In genomic region chr10:58393317-58393716, GRCh38 we compare ENCODE assay signal across 19 cellular contexts. TPM values are rescaled to one million over a fixed set of nuclear protein-coding genes. Genes with fewer than 3 reads are reported as not detected.
A peak's percentile ranks its signal among the peaks of the same experiment; 100 is the strongest.
DNase-seq lines count a peak whose midpoint lies in the region; ATAC-seq, FAIRE-seq and TF ChIP-seq lines count a peak whose summit lies in the region.
"Had no signal": no experiment of that assay in that cellular context is flagged by ENCODE, and none has a peak within 500 bp of the region (broad histone marks: within the 10 kb centered on the region; RNA-seq: fewer than 3 reads in every experiment).

No MANE protein-coding gene starts in this region.

- no peak for FAIRE-seq in small intestine (lab: Jason Lieb, UNC)

- H3K9me3 ChIP-seq in adipocyte (ENCODE audit: control insufficient read depth, low read length) (no peaks in the 10 kb centered on the region), small intestine (ENCODE audit: control insufficient read depth, low read depth) (no peaks in the 10 kb centered on the region)
- H3K9me3 ChIP-seq: ovary, tibial artery had no signal

- H3K9ac ChIP-seq in adipocyte (ENCODE audit: low read length) = no peak overlapping the region

- H3K4me1 Mint-ChIP-seq in activated naive CD8-positive, alpha-beta T cell (ENCODE audit: low read depth) = peaks cover 34% of the 10 kb centered on the region
- peaks cover 25% of the 10 kb centered on the region for H3K4me1 Mint-ChIP-seq in activated naive CD8-positive, alpha-beta T cell treated with anti-CD3 and anti-CD28 coated beads, Interleukin-2, amount 50 U/mL, for 24 hours

- H3K27me3 ChIP-seq in adipocyte (replicated peaks; ENCODE audit: control insufficient read depth, insufficient read depth, low read length) (no peaks in the 10 kb centered on the region), foreskin keratinocyte (no peaks in the 10 kb centered on the region), small intestine (ENCODE audit: control insufficient read depth in 2 of 2, insufficient read depth in 2 of 2, low read length in 2 of 2) (no peaks in the 10 kb centered on the region)
- H3K27me3 ChIP-seq: cardiac muscle cell, ovary, tibial artery had no signal

- peak; percentile 36 for TF ChIP-seq CTCF in foreskin keratinocyte (conservative IDR thresholded peaks at IDR 0.05)

- no peaks in the 10 kb centered on the region for H3K4me1 ChIP-seq in adipocyte (ENCODE audit: control insufficient read depth, insufficient read depth, low read length)
- no peaks in the 10 kb centered on the region for H3K4me1 ChIP-seq in foreskin keratinocyte
- no peaks in the 10 kb centered on the region for H3K4me1 ChIP-seq in small intestine (ENCODE audit: control insufficient read depth in 2 of 2, insufficient read depth in 1 of 2, low read depth in 1 of 2, low read length in 1 of 2)
- H3K4me1 ChIP-seq: tibial artery had no signal

- 68 to 83% (median 82%) methylated on average over 2 of the region's 2 CpGs for WGBS in small intestine, 3 donors

- no peak for DNase-seq in activated naive CD8-positive, alpha-beta T cell treated with anti-CD3 and anti-CD28 coated beads, Interleukin-2, amount 50 U/mL, for 24 hours
- peak; percentile 9 for DNase-seq in adipocyte (ENCODE audit: low read depth)
- no peak for DNase-seq in foreskin keratinocyte
- DNase-seq in small intestine = no peak
- DNase-seq in NCI-H146 (lab: John Stamatoyannopoulos, UW) = no peak
- no peak for DNase-seq in germinal center (ENCODE audit: low spot score)
- DNase-seq in NCI-H1092 treated with DMSO at 0.1 percent for 48 hours (lab: John Stamatoyannopoulos, UW) = no peak
- DNase-seq: activated CD4-positive, alpha-beta T cell treated with anti-CD3 and anti-CD28 coated beads, Interleukin-2, amount 10 ng/mL, durations not matched to agents 7 days and 5 days; kidney glomerular epithelial cell; NCI-H1417; NCI-H2227 treated with DMSO at 0.1 percent for 48 hours; ovary; SIG-M5; T1000; tibial artery had no signal

- H3K36me3 ChIP-seq in adipocyte (ENCODE audit: control insufficient read depth, insufficient read depth, low read length, severe bottlenecking) (peaks cover 57% of the 10 kb centered on the region), small intestine (ENCODE audit: control insufficient read depth in 2 of 2, insufficient read depth in 2 of 2, low read length in 2 of 2) (peaks cover 0 to 7% of the 10 kb centered on the region in 2 donors)
- H3K36me3 ChIP-seq: ovary had no signal

- no peak overlapping the region for H3K4me3 Mint-ChIP-seq in activated naive CD8-positive, alpha-beta T cell
- H3K4me3 Mint-ChIP-seq in activated naive CD8-positive, alpha-beta T cell treated with anti-CD3 and anti-CD28 coated beads, Interleukin-2, amount 50 U/mL, for 24 hours = no peak overlapping the region
- H3K4me3 Mint-ChIP-seq: activated CD4-positive, alpha-beta T cell treated with anti-CD3 and anti-CD28 coated beads, Interleukin-2, amount 10 ng/mL, durations not matched to agents 7 days and 5 days had no signal

- no peaks in the 10 kb centered on the region for H3K9me3 Mint-ChIP-seq in activated naive CD8-positive, alpha-beta T cell (ENCODE audit: low read depth)
- no peaks in the 10 kb centered on the region for H3K9me3 Mint-ChIP-seq in activated naive CD8-positive, alpha-beta T cell treated with anti-CD3 and anti-CD28 coated beads, Interleukin-2, amount 50 U/mL, for 24 hours
- H3K9me3 Mint-ChIP-seq: activated CD4-positive, alpha-beta T cell treated with anti-CD3 and anti-CD28 coated beads, Interleukin-2, amount 10 ng/mL, durations not matched to agents 7 days and 5 days; activated naive CD4-positive, alpha-beta T cell treated with anti-CD3 and anti-CD28 coated beads, Interleukin-2, amount 50 U/mL, for 72 hours had no signal

- ATAC-seq in activated naive CD8-positive, alpha-beta T cell treated with anti-CD3 and anti-CD28 coated beads, Interleukin-2, amount 50 U/mL, for 24 hours = no peak
- ATAC-seq in foreskin keratinocyte = no peak
- ATAC-seq: activated naive CD4-positive, alpha-beta T cell treated with anti-CD3 and anti-CD28 coated beads, Interleukin-2, amount 50 U/mL, for 72 hours; GM12878 had no signal

- peak overlapping the region; percentile 29 for H3K27ac Mint-ChIP-seq in activated naive CD8-positive, alpha-beta T cell
- no peak overlapping the region for H3K27ac Mint-ChIP-seq in activated naive CD8-positive, alpha-beta T cell treated with anti-CD3 and anti-CD28 coated beads, Interleukin-2, amount 50 U/mL, for 24 hours
- H3K27ac Mint-ChIP-seq: activated CD4-positive, alpha-beta T cell treated with anti-CD3 and anti-CD28 coated beads, Interleukin-2, amount 10 ng/mL, durations not matched to agents 7 days and 5 days; activated naive CD4-positive, alpha-beta T cell treated with anti-CD3 and anti-CD28 coated beads, Interleukin-2, amount 50 U/mL, for 72 hours had no signal

- peaks cover 20% of the 10 kb centered on the region for H3K36me3 Mint-ChIP-seq in activated naive CD8-positive, alpha-beta T cell
- peaks cover 64% of the 10 kb centered on the region for H3K36me3 Mint-ChIP-seq in activated naive CD8-positive, alpha-beta T cell treated with anti-CD3 and anti-CD28 coated beads, Interleukin-2, amount 50 U/mL, for 24 hours (ENCODE audit: low read depth)

- H3K27me3 Mint-ChIP-seq in activated naive CD8-positive, alpha-beta T cell = no peaks in the 10 kb centered on the region
- H3K27me3 Mint-ChIP-seq in activated naive CD8-positive, alpha-beta T cell treated with anti-CD3 and anti-CD28 coated beads, Interleukin-2, amount 50 U/mL, for 24 hours = no peaks in the 10 kb centered on the region
- H3K27me3 Mint-ChIP-seq: activated CD4-positive, alpha-beta T cell treated with anti-CD3 and anti-CD28 coated beads, Interleukin-2, amount 10 ng/mL, durations not matched to agents 7 days and 5 days had no signal

- H3K27ac ChIP-seq in foreskin keratinocyte (no peak overlapping the region), small intestine (ENCODE audit: low read depth in 1 of 2, low read length in 1 of 2) (no peak overlapping the region)
- H3K27ac ChIP-seq: cardiac muscle cell, ovary, tibial artery had no signal

- no peak overlapping the region for H3K4me3 ChIP-seq in adipocyte (ENCODE audit: low read length)
- no peak overlapping the region for H3K4me3 ChIP-seq in small intestine (ENCODE audit: low read depth in 1 of 2, low read length in 2 of 2)
- H3K4me3 ChIP-seq: cardiac muscle cell, GM12878, ovary, tibial artery had no signal

RNA-seq across cellular contexts. Expression of gene TFAM, which starts 8.1 kb away (rescaled TPM):
- 34.9 and 51.5 TPM in 2 replicates for total RNA-seq in foreskin keratinocyte
- polyA plus RNA-seq in foreskin keratinocyte = 12.0 and 21.3 TPM in 2 replicates
- polyA plus RNA-seq in small intestine = 10 to 100 TPM; 14.1 to 23.2 (median 14.8) TPM

RNA-seq across cellular contexts. Expression of gene UBE2D1, which starts 58.5 kb away (rescaled TPM):
- total RNA-seq in foreskin keratinocyte = 16.4 and 16.6 TPM in 2 replicates
- polyA plus RNA-seq in foreskin keratinocyte (16.3 and 19.1 TPM in 2 replicates), small intestine (1 to 10 TPM; 7.8 to 9.7 (median 8.6) TPM)
